In genomic region chr2:169717691-169718063, GRCh38 we compare ENCODE assay signal across 2 cellular contexts.
TF ChIP-seq lines count a peak whose summit lies in the region.

No MANE protein-coding gene starts in this region.

TF ChIP-seq in HepG2, 621 proteins besides CTCF, POLR2A, EP300 and RAD21 (continued from another document and continues in another):
- TF ChIP-seq, protein P1, sequence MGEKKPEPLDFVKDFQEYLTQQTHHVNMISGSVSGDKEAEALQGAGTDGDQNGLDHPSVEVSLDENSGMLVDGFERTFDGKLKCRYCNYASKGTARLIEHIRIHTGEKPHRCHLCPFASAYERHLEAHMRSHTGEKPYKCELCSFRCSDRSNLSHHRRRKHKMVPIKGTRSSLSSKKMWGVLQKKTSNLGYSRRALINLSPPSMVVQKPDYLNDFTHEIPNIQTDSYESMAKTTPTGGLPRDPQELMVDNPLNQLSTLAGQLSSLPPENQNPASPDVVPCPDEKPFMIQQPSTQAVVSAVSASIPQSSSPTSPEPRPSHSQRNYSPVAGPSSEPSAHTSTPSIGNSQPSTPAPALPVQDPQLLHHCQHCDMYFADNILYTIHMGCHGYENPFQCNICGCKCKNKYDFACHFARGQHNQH (CRISPR knock-in tag; IDR thresholded peaks at IDR 0.05) = 0 out of 2 replicates have a peak, but pooled peaks have one; percentile 38
- peak; percentile 64; the same call in 1 of the 2 replicates for TF ChIP-seq ZNF577 (CRISPR knock-in tag; IDR thresholded peaks at IDR 0.05; ENCODE audit: borderline replicate concordance, low read depth)
- no peak for TF ChIP-seq STAG1 (CRISPR knock-in tag; IDR thresholded peaks at IDR 0.05)
- no peak for TF ChIP-seq ZNF547 (CRISPR knock-in tag; IDR thresholded peaks at IDR 0.05)
- TF ChIP-seq U2AF2 (IDR thresholded peaks at IDR 0.05; ENCODE audit: low read depth, low read length) = no peak
- TF ChIP-seq RBFOX2 (IDR thresholded peaks at IDR 0.05; ENCODE audit: low read depth, low read length) = no peak
- TF ChIP-seq ZNF646 (CRISPR knock-in tag; IDR thresholded peaks at IDR 0.05) = no peak
- 0 out of 2 replicates have a peak, but pooled peaks have one; percentile 21 for TF ChIP-seq ZNF639 (CRISPR knock-in tag; conservative IDR thresholded peaks at IDR 0.05)
- 0 out of 2 replicates have a peak, but pooled peaks have one; percentile 14 for TF ChIP-seq HMGXB3 (CRISPR knock-in tag; IDR thresholded peaks at IDR 0.05; ENCODE audit: borderline replicate concordance)
- no peak for TF ChIP-seq HNRNPH1 (optimal IDR thresholded peaks at IDR 0.05; ENCODE audit: low read depth, low read length)
- no peak for TF ChIP-seq ZNF180 (CRISPR knock-in tag; IDR thresholded peaks at IDR 0.05; ENCODE audit: borderline replicate concordance, low read depth)

TF ChIP-seq in K562, 482 proteins besides CTCF, POLR2A, EP300 and RAD21 (continued from another document):
- TF ChIP-seq, protein P2, sequence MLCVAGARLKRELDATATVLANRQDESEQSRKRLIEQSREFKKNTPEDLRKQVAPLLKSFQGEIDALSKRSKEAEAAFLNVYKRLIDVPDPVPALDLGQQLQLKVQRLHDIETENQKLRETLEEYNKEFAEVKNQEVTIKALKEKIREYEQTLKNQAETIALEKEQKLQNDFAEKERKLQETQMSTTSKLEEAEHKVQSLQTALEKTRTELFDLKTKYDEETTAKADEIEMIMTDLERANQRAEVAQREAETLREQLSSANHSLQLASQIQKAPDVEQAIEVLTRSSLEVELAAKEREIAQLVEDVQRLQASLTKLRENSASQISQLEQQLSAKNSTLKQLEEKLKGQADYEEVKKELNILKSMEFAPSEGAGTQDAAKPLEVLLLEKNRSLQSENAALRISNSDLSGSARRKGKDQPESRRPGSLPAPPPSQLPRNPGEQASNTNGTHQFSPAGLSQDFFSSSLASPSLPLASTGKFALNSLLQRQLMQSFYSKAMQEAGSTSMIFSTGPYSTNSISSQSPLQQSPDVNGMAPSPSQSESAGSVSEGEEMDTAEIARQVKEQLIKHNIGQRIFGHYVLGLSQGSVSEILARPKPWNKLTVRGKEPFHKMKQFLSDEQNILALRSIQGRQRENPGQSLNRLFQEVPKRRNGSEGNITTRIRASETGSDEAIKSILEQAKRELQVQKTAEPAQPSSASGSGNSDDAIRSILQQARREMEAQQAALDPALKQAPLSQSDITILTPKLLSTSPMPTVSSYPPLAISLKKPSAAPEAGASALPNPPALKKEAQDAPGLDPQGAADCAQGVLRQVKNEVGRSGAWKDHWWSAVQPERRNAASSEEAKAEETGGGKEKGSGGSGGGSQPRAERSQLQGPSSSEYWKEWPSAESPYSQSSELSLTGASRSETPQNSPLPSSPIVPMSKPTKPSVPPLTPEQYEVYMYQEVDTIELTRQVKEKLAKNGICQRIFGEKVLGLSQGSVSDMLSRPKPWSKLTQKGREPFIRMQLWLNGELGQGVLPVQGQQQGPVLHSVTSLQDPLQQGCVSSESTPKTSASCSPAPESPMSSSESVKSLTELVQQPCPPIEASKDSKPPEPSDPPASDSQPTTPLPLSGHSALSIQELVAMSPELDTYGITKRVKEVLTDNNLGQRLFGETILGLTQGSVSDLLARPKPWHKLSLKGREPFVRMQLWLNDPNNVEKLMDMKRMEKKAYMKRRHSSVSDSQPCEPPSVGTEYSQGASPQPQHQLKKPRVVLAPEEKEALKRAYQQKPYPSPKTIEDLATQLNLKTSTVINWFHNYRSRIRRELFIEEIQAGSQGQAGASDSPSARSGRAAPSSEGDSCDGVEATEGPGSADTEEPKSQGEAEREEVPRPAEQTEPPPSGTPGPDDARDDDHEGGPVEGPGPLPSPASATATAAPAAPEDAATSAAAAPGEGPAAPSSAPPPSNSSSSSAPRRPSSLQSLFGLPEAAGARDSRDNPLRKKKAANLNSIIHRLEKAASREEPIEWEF (CRISPR knock-in tag; IDR thresholded peaks at IDR 0.05) = no peak
- TF ChIP-seq CBX8 (IDR thresholded peaks at IDR 0.05; ENCODE audit: borderline replicate concordance, extremely low read depth, low read depth, low read length, poor library complexity, severe bottlenecking) = no peak
- peak; percentile 0; the same call in 1 of the 2 replicates for TF ChIP-seq CXXC5 (CRISPR knock-in tag; IDR thresholded peaks at IDR 0.05)
- peak; percentile 9 for TF ChIP-seq HDAC3 (IDR thresholded peaks at IDR 0.05; ENCODE audit: borderline replicate concordance, partially characterized antibody)
- no peak for TF ChIP-seq LARP7 (IDR thresholded peaks at IDR 0.05)
- TF ChIP-seq BCOR (IDR thresholded peaks at IDR 0.05) = peak; percentile 9; the same call in 1 of the 2 replicates
- peak; percentile 21; the same call in 1 of the 2 replicates for TF ChIP-seq ZNF592 (IDR thresholded peaks at IDR 0.05)
- no peak for TF ChIP-seq NR4A1 (CRISPR knock-in tag; IDR thresholded peaks at IDR 0.05)
- TF ChIP-seq NR4A1 (tag; IDR thresholded peaks at IDR 0.05) = 0 out of 2 replicates have a peak, but pooled peaks have one; percentile 8
- no peak for TF ChIP-seq ZNF764 (CRISPR knock-in tag; IDR thresholded peaks at IDR 0.05; ENCODE audit: low read depth)
- TF ChIP-seq ESRRB (CRISPR knock-in tag; IDR thresholded peaks at IDR 0.05; ENCODE audit: borderline replicate concordance) = no peak
- TF ChIP-seq TEAD4 (IDR thresholded peaks at IDR 0.05; ENCODE audit: low read length) = no peak
- no peak for TF ChIP-seq TEAD4 (CRISPR knock-in tag; IDR thresholded peaks at IDR 0.05; ENCODE audit: borderline replicate concordance)
- TF ChIP-seq SP1 (CRISPR knock-in tag; IDR thresholded peaks at IDR 0.05) = no peak
- 0 out of 2 replicates have a peak, but pooled peaks have one; percentile 3 for TF ChIP-seq ZNF583 (CRISPR knock-in tag; IDR thresholded peaks at IDR 0.05)
- TF ChIP-seq ZBED1 (IDR thresholded peaks at IDR 0.05) = no peak
- no peak for TF ChIP-seq ZNF445 (CRISPR knock-in tag; IDR thresholded peaks at IDR 0.05; ENCODE audit: low read depth)
